10 cellular contexts compared by ENCODE assay signal in the genomic region with DNA sequence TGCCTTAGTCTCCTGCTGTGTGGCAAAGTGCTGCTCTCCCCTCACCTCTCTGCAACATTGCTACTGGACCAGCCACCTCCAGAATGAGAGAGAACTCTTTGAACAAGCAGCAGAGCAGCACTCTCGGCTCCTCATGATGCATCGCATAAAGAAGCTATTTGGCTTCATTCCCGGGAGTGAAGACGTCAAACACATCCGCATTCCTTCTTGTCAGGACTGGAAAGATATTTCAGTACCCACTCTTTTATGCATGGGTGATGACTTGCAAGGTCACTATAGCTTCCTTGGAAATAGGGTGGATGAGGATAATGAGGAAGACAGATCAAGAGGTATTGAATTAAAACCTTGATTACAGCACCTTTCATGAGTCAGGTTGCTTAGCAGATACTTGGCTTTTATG. TPM values are rescaled to one million over a fixed set of nuclear protein-coding genes. Genes with fewer than 3 reads are reported as not detected.
DNase-seq lines count a peak whose midpoint lies in the region; TF ChIP-seq lines count a peak whose summit lies in the region.
"Had no signal": no experiment of that assay in that cellular context is flagged by ENCODE, and none has a peak within 500 bp of the region (broad histone marks: within the 10 kb centered on the region; RNA-seq: fewer than 3 reads in every experiment).

No MANE protein-coding gene starts in this region.

- no peak overlapping the region for H2BK5ac ChIP-seq in mesenchymal stem cell (ENCODE audit: low read depth, low read length, poor library complexity, severe bottlenecking)

- no peaks in the 10 kb centered on the region for H4K20me1 ChIP-seq in MM.1S (ENCODE audit: insufficient read depth, low read length)

- H3K36me3 ChIP-seq in mesenchymal stem cell (ENCODE audit: control insufficient read depth in 1 of 2, insufficient read depth in 2 of 2, low read depth in 1 of 2, low read length in 2 of 2) (no peaks in the 10 kb centered on the region), stomach (no peaks in the 10 kb centered on the region), MM.1S (replicated peaks; ENCODE audit: insufficient read depth, low read length) (no peaks in the 10 kb centered on the region)

- intact Hi-C loops in Calu3 (cut with micrococcal nuclease; ENCODE audit: unreplicated experiment), result no loop called here
- intact Hi-C loops in stomach (cut with DNase I; ENCODE audit: low total_unique reads), result no loop called here

- H3K4me2 ChIP-seq in mesenchymal stem cell (ENCODE audit: low read length, poor library complexity, severe bottlenecking) (no peak overlapping the region), MM.1S (ENCODE audit: low read depth, low read length) (no peak overlapping the region)

- H3K9me3 ChIP-seq in mesenchymal stem cell (ENCODE audit: control insufficient read depth, low read length), result no peaks in the 10 kb centered on the region
- no peaks in the 10 kb centered on the region for H3K9me3 ChIP-seq in stomach
- no peaks in the 10 kb centered on the region for H3K9me3 ChIP-seq in MM.1S (replicated peaks; ENCODE audit: insufficient read depth, low read length)

- H3K79me1 ChIP-seq in mesenchymal stem cell (replicated peaks; ENCODE audit: low read length, poor library complexity, severe bottlenecking), result no peaks in the 10 kb centered on the region

- H2BK120ac ChIP-seq in mesenchymal stem cell (ENCODE audit: low read depth, low read length), result no peak overlapping the region

- H3K27me3 Mint-ChIP-seq in Calu3 (ENCODE audit: unreplicated experiment), result peaks cover 10% of the 10 kb centered on the region

- no TSS peak for BruUV-seq in Calu3 (replicated peaks; lab: Mats Ljungman, UMichigan)

- no peak overlapping the region for H3K18ac ChIP-seq in mesenchymal stem cell (ENCODE audit: low read depth in 1 of 2, low read length in 2 of 2)

- no peak overlapping the region for H4K8ac ChIP-seq in mesenchymal stem cell (ENCODE audit: low read length)

- H3K27me3 ChIP-seq in mesenchymal stem cell (ENCODE audit: control insufficient read depth in 1 of 2, insufficient read depth in 1 of 2, low read length in 2 of 2) (no peaks in the 10 kb centered on the region), stomach (no peaks in the 10 kb centered on the region), MM.1S (replicated peaks; ENCODE audit: insufficient read depth, low read length) (no peaks in the 10 kb centered on the region)

- no peak overlapping the region for H3K4me3 Mint-ChIP-seq in Calu3 (ENCODE audit: low read depth, unreplicated experiment)
- H3K4me3 Mint-ChIP-seq: activated CD4-positive, alpha-beta memory T cell treated with anti-CD3 and anti-CD28 coated beads for 36 hours had no signal

- 76% methylated on average over 5 of the region's 5 CpGs for WGBS in mesenchymal stem cell
- 31 to 43% (median 38%) methylated on average over 5 of the region's 5 CpGs for WGBS in stomach, 5 donors

- H2AFZ ChIP-seq in mesenchymal stem cell (ENCODE audit: low read depth, low read length) (no peak overlapping the region), MM.1S (ENCODE audit: low read length) (no peak overlapping the region)

- no peak overlapping the region for H3K4ac ChIP-seq in mesenchymal stem cell (ENCODE audit: low read depth in 1 of 2, low read length in 2 of 2)

- no peak overlapping the region for H3K14ac ChIP-seq in mesenchymal stem cell (ENCODE audit: low read length in 2 of 2)

- peaks cover 17% of the 10 kb centered on the region for H3K4me1 Mint-ChIP-seq in Calu3 (ENCODE audit: low read depth, unreplicated experiment)

- no peak for TF ChIP-seq POLR2A in stomach (IDR thresholded peaks at IDR 0.05)

- H3K27ac Mint-ChIP-seq in Calu3 (ENCODE audit: unreplicated experiment), result peak overlapping the region; percentile 48
- H3K27ac Mint-ChIP-seq: activated CD4-positive, alpha-beta memory T cell treated with anti-CD3 and anti-CD28 coated beads for 36 hours had no signal

- CTCF ChIA-PET in Calu3 (lab: Charles Lee), result interaction anchor here (1.0 to 1.3 kb wide), 4 partner anchors 10 to 289 kb away, joined by 3 to 9 read pairs (median 4); partner anchors contain the start of gene CALHM5

- no peaks in the 10 kb centered on the region for H3K79me2 ChIP-seq in MM.1S (ENCODE audit: low read length)

- no peaks in the 10 kb centered on the region for H3F3A ChIP-seq in MM.1S (ENCODE audit: insufficient read depth, low read length)

- no peak for TF ChIP-seq CTCF in Calu3 (IDR thresholded peaks at IDR 0.05; ENCODE audit: unreplicated experiment)
- no peak for TF ChIP-seq CTCF in choroid plexus epithelial cell (conservative IDR thresholded peaks at IDR 0.05; ENCODE audit: low read depth, low read length)
- TF ChIP-seq CTCF in stomach (IDR thresholded peaks at IDR 0.05), result no peak
- TF ChIP-seq CTCF in MM.1S (IDR thresholded peaks at IDR 0.05; ENCODE audit: low read length), result no peak

- H2BK15ac ChIP-seq in mesenchymal stem cell (ENCODE audit: low read depth, poor library complexity, severe bottlenecking), result no peak overlapping the region

- H3K9ac ChIP-seq in mesenchymal stem cell (ENCODE audit: low read length), result no peak overlapping the region
- H3K9ac ChIP-seq in MM.1S (ENCODE audit: low read length), result no peak overlapping the region

- H3K9me2 ChIP-seq in MM.1S (replicated peaks; ENCODE audit: insufficient read depth, low read length), result no peaks in the 10 kb centered on the region

- no peak overlapping the region for H3K4me3 ChIP-seq in choroid plexus epithelial cell (ENCODE audit: low read depth, low read length)
- H3K4me3 ChIP-seq in mesenchymal stem cell (ENCODE audit: insufficient read depth in 1 of 2, low read depth in 1 of 2, low read length in 2 of 2), result no peak overlapping the region
- no peak overlapping the region for H3K4me3 ChIP-seq in stomach
- no peak overlapping the region for H3K4me3 ChIP-seq in MM.1S (ENCODE audit: low read length)

- H4K91ac ChIP-seq in mesenchymal stem cell (ENCODE audit: low read length), result no peak overlapping the region

- H3K27ac ChIP-seq in mesenchymal stem cell (ENCODE audit: low read length, poor library complexity, severe bottlenecking) (peak overlapping the region; percentile 82), stomach (no peak overlapping the region), MM.1S (ENCODE audit: low read length) (no peak overlapping the region)

- H3K4me1 ChIP-seq in mesenchymal stem cell (ENCODE audit: control insufficient read depth, insufficient read depth, low read depth, low read length), result peaks cover 7% of the 10 kb centered on the region
- H3K4me1 ChIP-seq in stomach, result peaks cover 0 to 14% (median 0%) of the 10 kb centered on the region in 4 donors
- no peaks in the 10 kb centered on the region for H3K4me1 ChIP-seq in MM.1S (ENCODE audit: low read length)

- H3K23ac ChIP-seq in mesenchymal stem cell (ENCODE audit: low read length in 2 of 2), result no peak overlapping the region

- no peaks in the 10 kb centered on the region for H3K9me3 Mint-ChIP-seq in Calu3 (ENCODE audit: low read depth, unreplicated experiment)
- H3K9me3 Mint-ChIP-seq: activated CD4-positive, alpha-beta memory T cell treated with anti-CD3 and anti-CD28 coated beads for 36 hours had no signal

- peak; percentile 57 for DNase-seq in Calu3
- peak; percentile 82 for DNase-seq in NCI-H1105 treated with DMSO at 0.1 percent for 48 hours (lab: John Stamatoyannopoulos, UW)
- DNase-seq in choroid plexus epithelial cell (ENCODE audit: low read depth), result peak; percentile 98
- peak; percentile 82 for DNase-seq in mesenchymal stem cell
- DNase-seq in stomach, result no peak
- no peak for DNase-seq in stimulated activated CD4-positive, alpha-beta T cell treated with anti-CD3 and anti-CD28 coated beads, Interleukin-4, amount 100 ng/mL, for 24 hours
- DNase-seq in MM.1S, result no peak
- DNase-seq in AML-193 (lab: John Stamatoyannopoulos, UW), result no peak
- DNase-seq: activated CD4-positive, alpha-beta memory T cell treated with anti-CD3 and anti-CD28 coated beads for 36 hours; posterior cingulate gyrus had no signal

- no peak overlapping the region for H2AK5ac ChIP-seq in mesenchymal stem cell (ENCODE audit: low read length, severe bottlenecking)

- no peak for TF ChIP-seq EP300 in stomach (IDR thresholded peaks at IDR 0.05)

- no peak overlapping the region for H2BK12ac ChIP-seq in mesenchymal stem cell (ENCODE audit: low read length in 2 of 2)

- H3K36me3 Mint-ChIP-seq in Calu3 (ENCODE audit: insufficient read depth, unreplicated experiment), result no peaks in the 10 kb centered on the region
- H3K36me3 Mint-ChIP-seq: activated CD4-positive, alpha-beta memory T cell treated with anti-CD3 and anti-CD28 coated beads for 36 hours had no signal

RNA-seq across cellular contexts. Expression of gene CALHM4, which starts 4.3 kb away (rescaled TPM):
- total RNA-seq in Calu3 (2022) (not detected in 2 replicates), stomach (not detected)
- not detected for polyA plus RNA-seq in mesenchymal stem cell (2013, experiment 1 of 2)
- polyA plus RNA-seq in mesenchymal stem cell (2013, experiment 2 of 2), result not detected
- not detected for polyA plus RNA-seq in stomach
- total RNA-seq: activated CD4-positive, alpha-beta memory T cell treated with anti-CD3 and anti-CD28 coated beads for 36 hours had no signal

RNA-seq across cellular contexts. Expression of gene TRAPPC3L, which starts 12.4 kb away (rescaled TPM):
- total RNA-seq in Calu3 (2022) (not detected in 2 replicates), stomach (not detected)
- polyA plus RNA-seq in mesenchymal stem cell (2013, experiment 1 of 2), result 0.10 TPM
- 0.14 TPM for polyA plus RNA-seq in mesenchymal stem cell (2013, experiment 2 of 2)
- polyA plus RNA-seq in stomach, result not detected
- total RNA-seq: activated CD4-positive, alpha-beta memory T cell treated with anti-CD3 and anti-CD28 coated beads for 36 hours had no signal

RNA-seq across cellular contexts. Expression of gene RWDD1, which starts 13.4 kb away (rescaled TPM):
- total RNA-seq in Calu3 (2022), result 22.5 and 29.5 TPM in 2 replicates
- polyA plus RNA-seq in mesenchymal stem cell (2013, experiment 1 of 2), result 210 TPM
- 213 TPM for polyA plus RNA-seq in mesenchymal stem cell (2013, experiment 2 of 2)
- 10 to 100 TPM in 4 of 5 donors, 1 to 10 TPM in 1; 8.7 to 98.1 (median 25.7) TPM for total RNA-seq in stomach
- polyA plus RNA-seq in stomach, result 10 to 100 TPM; 64.4 to 92.4 (median 68.2) TPM

RNA-seq across cellular contexts. Expression of gene CALHM5, which starts 46.4 kb away (rescaled TPM):
- 0.05 TPM in 1 of 2 replicates, not detected in the other for total RNA-seq in Calu3 (2022)
- polyA plus RNA-seq in mesenchymal stem cell (2013, experiment 1 of 2), result 2.1 TPM
- 2.0 TPM for polyA plus RNA-seq in mesenchymal stem cell (2013, experiment 2 of 2)
- total RNA-seq in stomach, result 1 to 10 TPM in 2 of 5 donors, under 1 TPM in 3; under 0.01 to 4.2 (median 0.29) TPM
- polyA plus RNA-seq in stomach, result under 1 TPM; 0.10 to 0.44 (median 0.15) TPM
- total RNA-seq: activated CD4-positive, alpha-beta memory T cell treated with anti-CD3 and anti-CD28 coated beads for 36 hours had no signal

RNA-seq across cellular contexts. Expression of gene RSPH4A, which starts 58.4 kb away (rescaled TPM):
- 0.21 and 0.22 TPM in 2 replicates for total RNA-seq in Calu3 (2022)
- 0.12 TPM for polyA plus RNA-seq in mesenchymal stem cell (2013, experiment 1 of 2)
- polyA plus RNA-seq in mesenchymal stem cell (2013, experiment 2 of 2), result 0.10 TPM
- 1 to 10 TPM in 2 of 5 donors, under 1 TPM in 1, not detected in 2; under 0.01 to 5.3 (median 1.7) TPM for total RNA-seq in stomach
- polyA plus RNA-seq in stomach, result under 1 TPM; 0.18 to 0.31 (median 0.19) TPM
- total RNA-seq: activated CD4-positive, alpha-beta memory T cell treated with anti-CD3 and anti-CD28 coated beads for 36 hours had no signal

Comparison
In these comparisons a context has a peak if more than half of its experiments do, and no peak if none do; other contexts are left out.
1. DNase-seq: peak in Calu3 (single experiment), NCI-H1105 treated with DMSO at 0.1 percent for 48 hours (single experiment), choroid plexus epithelial cell (single experiment) and mesenchymal stem cell (single experiment); none in stomach (single experiment), stimulated activated CD4-positive, alpha-beta T cell treated with anti-CD3 and anti-CD28 coated beads, Interleukin-4, amount 100 ng/mL, for 24 hours (single experiment), MM.1S (single experiment) and AML-193 (0 of 2).